28 cellular contexts compared by ENCODE assay signal in the genomic region with DNA sequence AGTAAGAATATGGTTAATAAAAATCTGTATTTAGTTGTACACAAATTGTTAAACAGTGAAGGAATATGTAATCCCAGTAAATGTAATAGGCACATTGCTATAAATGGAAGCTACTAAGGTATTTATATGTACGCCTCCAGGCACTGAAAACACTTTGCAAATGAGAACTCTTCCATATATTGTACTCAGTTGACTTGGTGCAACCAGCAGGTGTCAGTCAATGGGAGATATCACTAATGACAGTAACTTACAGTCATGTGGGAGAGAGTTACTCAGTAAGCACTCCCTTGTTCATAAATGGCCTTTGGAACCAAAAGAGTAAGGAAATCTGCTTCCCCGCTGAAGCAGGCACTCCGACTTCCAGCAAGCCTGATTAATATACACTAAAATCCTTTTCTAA. TPM values are rescaled to one million over a fixed set of nuclear protein-coding genes. Genes with fewer than 3 reads are reported as not detected.
DNase-seq lines count a peak whose midpoint lies in the region; ATAC-seq, FAIRE-seq and TF ChIP-seq lines count a peak whose summit lies in the region.
"Had no signal": no experiment of that assay in that cellular context is flagged by ENCODE, and none has a peak within 500 bp of the region (broad histone marks: within the 10 kb centered on the region; RNA-seq: fewer than 3 reads in every experiment).

No MANE protein-coding gene starts in this region.

- in situ Hi-C loops in HepG2 (cut with HindIII; ENCODE audit: extremely low pct_ligation_motif_present, low pct_unique_long_range_greater_than_20kb) = loop anchor here (10.0 kb wide), 1 partner anchor 280 kb away; no protein-coding TSS in a partner anchor

- 97% methylated on average over 3 of the region's 3 CpGs for WGBS in HepG2 (ENCODE audit: low lambda C conversion rate)
- WGBS in right lobe of liver (ENCODE audit: insufficient coverage, low coverage, low lambda C conversion rate, missing lambda C conversion rate) = 94% methylated on average over 3 of the region's 3 CpGs

- intact Hi-C loops in HepG2 (cut with micrococcal nuclease; ENCODE audit: unreplicated experiment) (no loop called here), right lobe of liver (cut with DNase I) (no loop called here)

- TF ChIP-seq CTCF in HepG2 (CRISPR knock-in tag; IDR thresholded peaks at IDR 0.05) (no peak), right lobe of liver (IDR thresholded peaks at IDR 0.05) (peak in 1 of 4 donors; percentile 5), epithelial cell of esophagus (IDR thresholded peaks at IDR 0.05; ENCODE audit: insufficient read depth, low read depth, low read length, missing control alignments) (no peak)

- no peak overlapping the region for H3K27ac ChIP-seq in HepG2 (ENCODE audit: extremely low read length, insufficient read depth, low read length)
- H3K27ac ChIP-seq in right lobe of liver = no peak overlapping the region
- peak overlapping the region; percentile 38 for H3K27ac ChIP-seq in subcutaneous abdominal adipose tissue (ENCODE audit: low read depth, low read length)
- H3K27ac ChIP-seq: ascending aorta, dorsolateral prefrontal cortex, epithelial cell of prostate, psoas muscle, skin epidermis, uterus had no signal

- FAIRE-seq in HepG2 (lab: Jason Lieb, UNC) = no peak
- FAIRE-seq: TTC549 had no signal

- peaks cover 2 to 37% of the 10 kb centered on the region in 2 experiments; a peak in 3 of 5 replicates for H3K36me3 ChIP-seq in HepG2 (replicated peaks in 1 of 2; ENCODE audit: control insufficient read depth in 1 of 2, insufficient read depth in 2 of 2, low read length in 2 of 2)
- H3K36me3 ChIP-seq in right lobe of liver = peaks cover 0 to 30% (median 8%) of the 10 kb centered on the region in 4 donors
- H3K36me3 ChIP-seq in subcutaneous abdominal adipose tissue (ENCODE audit: control insufficient read depth in 5 of 5, insufficient read depth in 5 of 5, low read length in 5 of 5) = peaks cover 10 to 25% (median 22%) of the 10 kb centered on the region in 5 donors
- H3K36me3 ChIP-seq: uterus had no signal

- peaks cover 13% of the 10 kb centered on the region for H4K20me1 ChIP-seq in HepG2 (ENCODE audit: insufficient read depth, low read length)

- peak; percentile 29 for DNase-seq in HepG2 (ENCODE audit: low spot score)
- no peak for DNase-seq in right lobe of liver
- DNase-seq in OCI-M1 (lab: John Stamatoyannopoulos, UW) = peak; percentile 15
- peak; percentile 23 for DNase-seq in epithelial cell of esophagus (ENCODE audit: low read depth)
- no peak for DNase-seq in NCI-H2107 (lab: John Stamatoyannopoulos, UW)
- no peak for DNase-seq in HuH-7 (ENCODE audit: low spot score)
- DNase-seq: activated naive CD4-positive, alpha-beta T cell treated with anti-CD3 and anti-CD28 coated beads, Interleukin-2, amount 50 U/mL, for 16 hours; activated T-cell treated with anti-CD3 and anti-CD28 coated beads, Interleukin-2, amount 50 U/mL, for 72 hours; C1 segment of cervical spinal cord; central memory CD4-positive, alpha-beta T cell; dorsolateral prefrontal cortex; foreskin fibroblast; hippocampal formation; mammary epithelial cell; NCI-H1417 treated with DMSO at 0.1 percent for 48 hours; NCI-H2171; psoas muscle; stimulated activated CD4-positive, alpha-beta T cell treated with anti-CD3 and anti-CD28 coated beads, Interleukin-2, amount 100 ng/mL, for 24 hours; T-cell; uterus had no signal

- CTCF ChIA-PET in HepG2 (lab: Yijun Ruan, JAX; ENCODE audit: low intra/inter-chr PET ratio, low total read pairs) = no interaction called here

- TF ChIP-seq RAD21 in HepG2 (CRISPR knock-in tag; IDR thresholded peaks at IDR 0.05) = no peak

- TF ChIP-seq EP300 in HepG2 (IDR thresholded peaks at IDR 0.05; ENCODE audit: low read depth in 2 of 2, low read length in 2 of 2) (no peak), HepG2 (CRISPR knock-in tag; IDR thresholded peaks at IDR 0.05; ENCODE audit: borderline replicate concordance) (no peak)

- H3K27me3 ChIP-seq in HepG2 (ENCODE audit: control insufficient read depth in 1 of 2, insufficient read depth in 2 of 2, low read length in 2 of 2) (no peaks in the 10 kb centered on the region), right lobe of liver (no peaks in the 10 kb centered on the region), subcutaneous abdominal adipose tissue (ENCODE audit: control insufficient read depth in 5 of 5, insufficient read depth in 4 of 5, low read length in 5 of 5) (no peaks in the 10 kb centered on the region)
- H3K27me3 ChIP-seq: ascending aorta, dorsolateral prefrontal cortex, uterus had no signal

- no peak; the same call in 2 of the 3 replicates for ATAC-seq in HepG2
- ATAC-seq in right lobe of liver = no peak
- ATAC-seq in GM18858 (IDR thresholded peaks at IDR 0.05; ENCODE audit: unreplicated experiment) = no peak
- ATAC-seq: activated T-cell treated with anti-CD3 and anti-CD28 coated beads, Interleukin-2, amount 50 U/mL, for 72 hours; psoas muscle; Right ventricle myocardium inferior; stimulated activated memory B cell treated with anti-CD40 and anti-IgM and Interleukin-4, amounts not matched to agents 10 μg/mL and 1 μg/mL and 100 μg/mL, for 72 hours; T-cell had no signal

- no peaks in the 10 kb centered on the region for H3K9me3 ChIP-seq in HepG2 (ENCODE audit: low read length)
- no peaks in the 10 kb centered on the region for H3K9me3 ChIP-seq in right lobe of liver
- no peaks in the 10 kb centered on the region for H3K9me3 ChIP-seq in subcutaneous abdominal adipose tissue (ENCODE audit: control insufficient read depth in 5 of 5, low read length in 5 of 5)
- H3K9me3 ChIP-seq: ascending aorta, psoas muscle, uterus had no signal

- H3K4me3 ChIP-seq in HepG2 (replicated peaks in 1 of 3; ENCODE audit: insufficient read depth in 1 of 3, low read depth in 2 of 3, low read length in 3 of 3) (no peak overlapping the region), right lobe of liver (no peak overlapping the region), epithelial cell of esophagus (ENCODE audit: low read length) (no peak overlapping the region), subcutaneous abdominal adipose tissue (ENCODE audit: low read depth in 1 of 5, low read length in 5 of 5) (peak overlapping the region in 1 of 5 donors; percentile 16)
- H3K4me3 ChIP-seq: ascending aorta, psoas muscle, skin epidermis, uterus had no signal

- no peak overlapping the region for H2AFZ ChIP-seq in HepG2 (ENCODE audit: low read length)

- H3K4me1 ChIP-seq in HepG2 (ENCODE audit: insufficient read depth, low read length) (peaks cover 64% of the 10 kb centered on the region), right lobe of liver (peaks cover 0 to 30% (median 5%) of the 10 kb centered on the region in 4 donors), subcutaneous abdominal adipose tissue (ENCODE audit: control insufficient read depth in 5 of 5, insufficient read depth in 5 of 5, low read length in 5 of 5) (peaks cover 6 to 83% (median 39%) of the 10 kb centered on the region in 5 donors)
- H3K4me1 ChIP-seq: uterus had no signal

- H3K4me2 ChIP-seq in HepG2 (ENCODE audit: low read depth, low read length) = no peak overlapping the region

- H3K79me2 ChIP-seq in HepG2 (ENCODE audit: insufficient read depth, low read length) = peaks cover 60% of the 10 kb centered on the region

- POLR2A ChIA-PET in HepG2 (lab: Yijun Ruan, JAX) = no interaction called here

- H3K9ac ChIP-seq in HepG2 (ENCODE audit: insufficient read depth, low read depth, low read length) (no peak overlapping the region), subcutaneous abdominal adipose tissue (ENCODE audit: low read length in 5 of 5) (peak overlapping the region in 2 of 5 donors; percentile 27 to 65)

- no TSS peak for BruUV-seq in HepG2 (replicated peaks; lab: Mats Ljungman, UMichigan)

- TF ChIP-seq POLR2A in HepG2 (IDR thresholded peaks at IDR 0.05; ENCODE audit: insufficient read depth in 1 of 2, low read depth in 2 of 2, low read length in 2 of 2) = no peak
- TF ChIP-seq POLR2A in right lobe of liver (IDR thresholded peaks at IDR 0.05) = no peak

RNA-seq across cellular contexts. Expression of a gene that starts 5.9 kb away (rescaled TPM):
- total RNA-seq in HepG2 (2016; rRNA removed; fragmentation: Illumina TruSeq; extraction: Trizol) (415 and 596 TPM in 2 replicates), right lobe of liver (100 to 1,000 TPM in 4 of 6 experiments, 10 to 100 TPM in 2; 96.4 to 266 (median 110) TPM)
- total RNA-seq in HepG2 (2016; cell fraction: cytosol; rRNA removed; fragmentation: Illumina TruSeq; extraction: Trizol; ENCODE audit: low read depth) = 85.4 and 99.8 TPM in 2 replicates
- total RNA-seq in HepG2 (2016; cell fraction: insoluble cytoplasmic fraction; rRNA removed; fragmentation: Illumina TruSeq; extraction: Trizol) = 405 and 611 TPM in 2 replicates
- total RNA-seq in HepG2 (2016; cell fraction: membrane; rRNA removed; fragmentation: Illumina TruSeq; extraction: Trizol) = 96.5 and 110 TPM in 2 replicates
- total RNA-seq in HepG2 (2016; cell fraction: nucleus; rRNA removed; fragmentation: Illumina TruSeq; extraction: Trizol) = 230 and 233 TPM in 2 replicates
- polyA plus RNA-seq in HepG2 (2011; rRNA removed) = 203 and 293 TPM in 2 replicates
- polyA plus RNA-seq in HepG2 (2011; cell fraction: cytosol; rRNA removed) = 203 and 248 TPM in 2 replicates
- 56.7 and 75.3 TPM in 2 replicates for polyA plus RNA-seq in HepG2 (2011; cell fraction: nucleus; rRNA removed)
- polyA plus RNA-seq in HepG2 (2012) = 158 and 206 TPM in 2 replicates
- polyA plus RNA-seq in HepG2 (2016; cell fraction: cytosol; fragmentation: Illumina TruSeq; extraction: Trizol; ENCODE audit: low read depth) = 61.0 and 66.0 TPM in 2 replicates
- 513 and 532 TPM in 2 replicates for polyA plus RNA-seq in HepG2 (2016; cell fraction: insoluble cytoplasmic fraction; fragmentation: Illumina TruSeq; extraction: Trizol; ENCODE audit: low read depth)
- 81.4 and 84.3 TPM in 2 replicates for polyA plus RNA-seq in HepG2 (2016; cell fraction: membrane; fragmentation: Illumina TruSeq; extraction: Trizol; ENCODE audit: low read depth)
- polyA plus RNA-seq in HepG2 (2016; cell fraction: nucleus; fragmentation: Illumina TruSeq; extraction: Trizol; ENCODE audit: insufficient read depth, low read depth) = 260 and 264 TPM in 2 replicates
- polyA minus RNA-seq in HepG2 (2011; rRNA and poly(A)+ RNA removed; ENCODE audit: low replicate concordance) = 112 and 123 TPM in 2 replicates
- 111 and 121 TPM in 2 replicates for polyA minus RNA-seq in HepG2 (2011; cell fraction: cytosol; rRNA and poly(A)+ RNA removed)
- polyA minus RNA-seq in HepG2 (2011; cell fraction: nucleus; rRNA and poly(A)+ RNA removed) = 112 and 144 TPM in 2 replicates

RNA-seq across cellular contexts. Expression of a gene that starts 6.3 kb away (rescaled TPM):
- 4.6 and 5.2 TPM in 2 replicates for total RNA-seq in HepG2 (2016; rRNA removed; fragmentation: Illumina TruSeq; extraction: Trizol)
- total RNA-seq in HepG2 (2016; cell fraction: cytosol; rRNA removed; fragmentation: Illumina TruSeq; extraction: Trizol; ENCODE audit: low read depth) = 14.2 and 15.9 TPM in 2 replicates
- total RNA-seq in HepG2 (2016; cell fraction: insoluble cytoplasmic fraction; rRNA removed; fragmentation: Illumina TruSeq; extraction: Trizol) = 4.7 and 5.5 TPM in 2 replicates
- 9.0 and 11.8 TPM in 2 replicates for total RNA-seq in HepG2 (2016; cell fraction: membrane; rRNA removed; fragmentation: Illumina TruSeq; extraction: Trizol)
- total RNA-seq in HepG2 (2016; cell fraction: nucleus; rRNA removed; fragmentation: Illumina TruSeq; extraction: Trizol) = 18.6 and 20.4 TPM in 2 replicates
- polyA plus RNA-seq in HepG2 (2011; rRNA removed) = 1.8 and 2.9 TPM in 2 replicates
- 0.97 and 1.0 TPM in 2 replicates for polyA plus RNA-seq in HepG2 (2011; cell fraction: cytosol; rRNA removed)
- polyA plus RNA-seq in HepG2 (2011; cell fraction: nucleus; rRNA removed) = 4.3 TPM in 2 replicates
- 1.7 and 2.0 TPM in 2 replicates for polyA plus RNA-seq in HepG2 (2012)
- 0.53 and 0.58 TPM in 2 replicates for polyA plus RNA-seq in HepG2 (2016; cell fraction: cytosol; fragmentation: Illumina TruSeq; extraction: Trizol; ENCODE audit: low read depth)
- 2.5 and 2.8 TPM in 2 replicates for polyA plus RNA-seq in HepG2 (2016; cell fraction: insoluble cytoplasmic fraction; fragmentation: Illumina TruSeq; extraction: Trizol; ENCODE audit: low read depth)
- polyA plus RNA-seq in HepG2 (2016; cell fraction: membrane; fragmentation: Illumina TruSeq; extraction: Trizol; ENCODE audit: low read depth) = 1.5 and 2.0 TPM in 2 replicates
- polyA plus RNA-seq in HepG2 (2016; cell fraction: nucleus; fragmentation: Illumina TruSeq; extraction: Trizol; ENCODE audit: insufficient read depth, low read depth) = 5.1 and 6.1 TPM in 2 replicates
- 9.9 and 26.1 TPM in 2 replicates for polyA minus RNA-seq in HepG2 (2011; rRNA and poly(A)+ RNA removed; ENCODE audit: low replicate concordance)
- polyA minus RNA-seq in HepG2 (2011; cell fraction: cytosol; rRNA and poly(A)+ RNA removed) = 2.5 and 4.6 TPM in 2 replicates
- polyA minus RNA-seq in HepG2 (2011; cell fraction: nucleus; rRNA and poly(A)+ RNA removed) = 44.1 and 49.7 TPM in 2 replicates
- total RNA-seq in right lobe of liver = 1 to 10 TPM; 2.7 to 4.4 (median 3.0) TPM

Comparison
In these comparisons a context has a peak if more than half of its experiments do, and no peak if none do; other contexts are left out.
1. DNase-seq: peak in HepG2 (single experiment), OCI-M1 (single experiment) and epithelial cell of esophagus (single experiment); none in right lobe of liver (0 of 3), NCI-H2107 (single experiment) and HuH-7 (single experiment).